In the genomic region with DNA sequence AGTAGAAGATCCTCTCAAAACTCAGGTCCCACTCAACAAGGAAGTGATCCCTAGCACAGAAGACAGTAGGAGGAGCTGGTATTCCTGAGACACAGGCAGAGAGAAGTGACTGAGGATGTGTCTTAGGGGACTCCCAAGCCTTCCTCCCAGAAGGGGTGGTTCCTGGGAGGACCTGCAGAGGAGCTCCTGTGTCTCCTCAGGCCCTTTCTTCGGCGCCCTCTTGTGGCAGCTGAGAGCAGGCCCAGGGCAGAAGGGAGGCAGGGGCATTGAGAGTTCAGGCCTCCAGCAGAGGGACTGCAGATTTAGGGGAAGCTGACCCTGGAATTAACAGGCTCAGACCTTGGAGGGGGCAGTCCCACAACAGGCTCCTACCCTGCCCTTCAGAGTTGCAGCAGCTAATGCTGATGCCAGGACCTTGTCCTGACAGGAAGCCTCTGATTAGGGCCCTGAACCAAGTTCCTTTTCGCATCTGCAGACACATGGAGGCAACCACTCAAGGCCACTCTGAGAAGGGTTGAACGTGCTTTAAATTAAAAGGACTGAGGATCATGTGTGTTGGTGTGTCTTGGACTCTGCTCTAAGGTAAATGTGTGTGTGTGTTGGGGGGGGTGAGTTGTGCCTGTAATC, we compare ENCODE assay signal across 8 cellular contexts.
DNase-seq lines count a peak whose midpoint lies in the region; ATAC-seq and TF ChIP-seq lines count a peak whose summit lies in the region.
"Not testable (repeated sequence)": the region's sequence is repeated elsewhere in the genome, so short reads cannot be mapped to it uniquely, and the experiment has no call there.

No MANE protein-coding gene starts in this region.

- peaks cover 51% of the 10 kb centered on the region for H3K4me1 Mint-ChIP-seq in activated T-cell treated with anti-CD3 and anti-CD28 coated beads, Interleukin-2, amount 50 U/mL, for 4 hours (ENCODE audit: low read depth)

- not testable (repeated sequence) for H3K9me3 ChIP-seq in A673 (ENCODE audit: low read depth, low read length, poor library complexity, severe bottlenecking); Panc1 (ENCODE audit: control insufficient read depth, insufficient read depth, low read depth, low read length)

- not testable (repeated sequence) for H3K36me3 Mint-ChIP-seq in activated T-cell treated with anti-CD3 and anti-CD28 coated beads, Interleukin-2, amount 50 U/mL, for 4 hours (ENCODE audit: insufficient read depth)

- in situ Hi-C loops in Panc1 (cut with HindIII; ENCODE audit: low pct_unique_long_range_greater_than_20kb, low sequenced_read_pairs), result not testable (repeated sequence)

- H3K4me1 ChIP-seq in A673 (ENCODE audit: insufficient read depth, low read length, poor library complexity, severe bottlenecking); Panc1 (ENCODE audit: control insufficient read depth, insufficient read depth, low read length): not testable (repeated sequence)

- peak; percentile 81 for DNase-seq in A673 (ENCODE audit: low spot score)
- peak; percentile 59 for DNase-seq in HEK293T (ENCODE audit: extremely low spot score)
- DNase-seq in Jurkat, Clone E6-1 (ENCODE audit: low read depth, low spot score), result peak; percentile 76
- DNase-seq in Panc1 (ENCODE audit: low read depth, low spot score), result not testable (repeated sequence)
- DNase-seq in activated T-cell treated with anti-CD3 and anti-CD28 coated beads, Interleukin-2, amount 50 U/mL, for 4 hours, result peak; percentile 33
- peak; percentile 34 for DNase-seq in epithelial cell of esophagus (ENCODE audit: low read depth)
- peak; percentile 51 for DNase-seq in midbrain (lab: John Stamatoyannopoulos, UW)

- H3K4me3 ChIP-seq in A673 (ENCODE audit: low read depth, low read length, poor library complexity, severe bottlenecking); Panc1 (ENCODE audit: low read depth in 2 of 2, low read length in 2 of 2); epithelial cell of esophagus (ENCODE audit: low read length): not testable (repeated sequence)
- peak overlapping the region; percentile 43 for H3K4me3 ChIP-seq in Jurkat, Clone E6-1 (ENCODE audit: low read length)

- H3K36me3 ChIP-seq in A673 (ENCODE audit: insufficient read depth, low read length, poor library complexity, severe bottlenecking); Panc1 (ENCODE audit: control insufficient read depth, insufficient read depth, low read length): not testable (repeated sequence)

- not testable (repeated sequence) for H3K27me3 ChIP-seq in A673 (replicated peaks; ENCODE audit: insufficient read depth, low read depth, low read length, poor library complexity); Panc1 (ENCODE audit: control insufficient read depth, insufficient read depth, low read length)

- not testable (repeated sequence) for H3K9me3 Mint-ChIP-seq in activated T-cell treated with anti-CD3 and anti-CD28 coated beads, Interleukin-2, amount 50 U/mL, for 4 hours

- not testable (repeated sequence) for H3K27ac ChIP-seq in A673 (ENCODE audit: low read depth, low read length, poor library complexity, severe bottlenecking); Panc1 (ENCODE audit: low read length)

- CTCF ChIA-PET in A673 (lab: Charles Lee), result interaction anchor here (0.6 to 2.8 kb wide), 7 partner anchors 10 to 443 kb away, joined by 3 to 16 read pairs (median 4); no protein-coding TSS in a partner anchor
- CTCF ChIA-PET in HEK293T (lab: Yijun Ruan, JAX), result interaction anchor here (0.6 to 2.8 kb wide), 17 partner anchors 8 to 1947 kb away, joined by 3 to 21 read pairs (median 4); no protein-coding TSS in a partner anchor
- CTCF ChIA-PET in Panc1 (lab: Charles Lee), result interaction anchor here (0.5 to 2.3 kb wide), 6 partner anchors 10 to 53 kb away, joined by 3 to 13 read pairs (median 5); no protein-coding TSS in a partner anchor

- H3K4me3 Mint-ChIP-seq in activated T-cell treated with anti-CD3 and anti-CD28 coated beads, Interleukin-2, amount 50 U/mL, for 4 hours, result peak overlapping the region; percentile 62

- H3K27me3 Mint-ChIP-seq in activated T-cell treated with anti-CD3 and anti-CD28 coated beads, Interleukin-2, amount 50 U/mL, for 4 hours (ENCODE audit: low read depth), result not testable (repeated sequence)

- POLR2A ChIA-PET in A673 (lab: Charles Lee; ENCODE audit: low non-redundant PET); HEK293T (lab: Yijun Ruan, JAX); Panc1 (lab: Charles Lee): not testable (repeated sequence)

- TF ChIP-seq CTCF in A673 (conservative IDR thresholded peaks at IDR 0.05; ENCODE audit: low read depth, low read length) (peak; percentile 85), Panc1 (IDR thresholded peaks at IDR 0.05) (peak; percentile 81), epithelial cell of esophagus (IDR thresholded peaks at IDR 0.05; ENCODE audit: insufficient read depth, low read depth, low read length, missing control alignments) (peak; percentile 60)

- intact Hi-C loops in A673 (cut with micrococcal nuclease; ENCODE audit: unreplicated experiment); Panc1 (cut with micrococcal nuclease; ENCODE audit: unreplicated experiment): not testable (repeated sequence)

- ATAC-seq in GM18498 (IDR thresholded peaks at IDR 0.05; ENCODE audit: unreplicated experiment) (peak; percentile 62), Panc1 (peak; percentile 87)
- ATAC-seq in activated T-cell treated with anti-CD3 and anti-CD28 coated beads, Interleukin-2, amount 50 U/mL, for 4 hours, result peak in 1 of 2 donors; percentile 42

- not testable (repeated sequence) for BruUV-seq in A673 (replicated peaks; lab: Mats Ljungman, UMichigan); Panc1 (replicated peaks; lab: Mats Ljungman, UMichigan)
